39 cellular contexts compared by ENCODE assay signal in the genomic region with DNA sequence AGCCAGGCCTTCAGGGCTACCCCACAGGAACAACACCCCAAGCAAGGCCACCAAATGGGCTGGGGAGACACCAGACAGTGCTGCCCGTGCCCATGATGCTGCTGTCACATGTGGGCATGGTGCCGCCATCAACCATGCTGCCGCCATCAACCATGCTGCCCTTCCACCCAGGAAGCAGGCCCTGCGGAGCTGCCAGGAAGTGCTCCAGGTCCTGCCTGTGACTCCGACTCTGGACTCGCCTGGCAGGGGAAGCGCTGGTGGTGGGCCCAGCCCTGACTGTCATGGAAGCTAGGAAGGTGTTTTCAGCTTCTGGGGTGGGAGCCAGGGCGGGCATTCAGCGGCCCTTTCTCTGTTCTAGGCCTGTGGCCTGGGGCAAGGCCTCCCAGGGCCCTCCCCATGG. TPM values are rescaled to one million over a fixed set of nuclear protein-coding genes. Genes with fewer than 3 reads are reported as not detected.
"Had no signal": no experiment of that assay in that cellular context is flagged by ENCODE, and none has a peak within 500 bp of the region (broad histone marks: within the 10 kb centered on the region; RNA-seq: fewer than 3 reads in every experiment).

No MANE protein-coding gene starts in this region.

- H3K4me3 Mint-ChIP-seq: activated CD4-positive, alpha-beta memory T cell treated with anti-CD3 and anti-CD28 coated beads, Interleukin-2, amount 10 ng/mL, durations not matched to agents 7 days and 5 days; activated CD4-positive, alpha-beta T cell treated with anti-CD3 and anti-CD28 coated beads for 36 hours; activated CD4-positive, alpha-beta T cell treated with anti-CD3 and anti-CD28 coated beads, Interleukin-2, amount 10 ng/mL, durations not matched to agents 7 days and 5 days; activated CD8-positive, alpha-beta memory T cell treated with anti-CD3 and anti-CD28 coated beads, Interleukin-2, amount 10 ng/mL, durations not matched to agents 7 days and 5 days; activated CD8-positive, alpha-beta T cell treated with anti-CD3 and anti-CD28 coated beads, Interleukin-2, amount 10 ng/mL, durations not matched to agents 7 days and 5 days; activated naive CD4-positive, alpha-beta T cell treated with anti-CD3 and anti-CD28 coated beads, Interleukin-2, amount 10 ng/mL, durations not matched to agents 7 days and 5 days; activated naive CD4-positive, alpha-beta T cell treated with anti-CD3 and anti-CD28 coated beads, Interleukin-2, amount 50 U/mL, for 24 hours; activated naive CD8-positive, alpha-beta T cell; activated naive CD8-positive, alpha-beta T cell treated with anti-CD3 and anti-CD28 coated beads, Interleukin-2, amount 10 ng/mL, durations not matched to agents 7 days and 5 days; activated naive CD8-positive, alpha-beta T cell treated with anti-CD3 and anti-CD28 coated beads, Interleukin-2, amount 50 U/mL, for 24 hours; activated T-cell treated with anti-CD3 and anti-CD28 coated beads, Interleukin-2, amount 50 U/mL, for 24 hours; brain; central memory CD8-positive, alpha-beta T cell; T-helper 1 cell treated with Interleukin-12 subunit alpha and Interleukin-12 subunit beta and Interleukin-4 antibody, amounts not matched to agents 30 μg/mL and 1 μg/mL, for 36 hours; T-helper 2 cell treated with Interferon-gamma antibody and Interleukin-4, amounts not matched to agents 5 μg/mL and 100 μg/mL, for 36 hours had no signal

- DNase-seq: activated CD4-positive, alpha-beta memory T cell treated with anti-CD3 and anti-CD28 coated beads, Interleukin-2, amount 10 ng/mL, durations not matched to agents 7 days and 5 days; activated CD4-positive, alpha-beta T cell treated with anti-CD3 and anti-CD28 coated beads for 1 hour; activated CD4-positive, alpha-beta T cell treated with anti-CD3 and anti-CD28 coated beads for 36 hours; activated CD4-positive, alpha-beta T cell treated with anti-CD3 and anti-CD28 coated beads for 48 hours; activated CD4-positive, alpha-beta T cell treated with anti-CD3 and anti-CD28 coated beads, Interleukin-2, amount 10 ng/mL, durations not matched to agents 7 days and 5 days; activated CD4-positive, alpha-beta T cell treated with anti-CD3 and anti-CD28 coated beads, Interleukin-2, amount 50 U/mL, for 48 hours; activated CD4-positive, CD25-positive, alpha-beta regulatory T cell; activated CD8-positive, alpha-beta memory T cell treated with anti-CD3 and anti-CD28 coated beads for 24 hours; activated CD8-positive, alpha-beta memory T cell treated with anti-CD3 and anti-CD28 coated beads, Interleukin-2, amount 10 ng/mL, durations not matched to agents 7 days and 5 days; activated CD8-positive, alpha-beta memory T cell treated with anti-CD3 and anti-CD28 coated beads, Interleukin-2, amount 50 U/mL, for 48 hours; activated CD8-positive, alpha-beta T cell treated with anti-CD3 and anti-CD28 coated beads, Interleukin-2, amount 10 ng/mL, durations not matched to agents 7 days and 5 days; activated effector memory CD4-positive, alpha-beta T cell treated with Interleukin-2 at 50 U/mL for 16 hours; activated gamma-delta T cell; activated naive CD4-positive, alpha-beta T cell treated with anti-CD3 and anti-CD28 coated beads, Interleukin-2, amount 10 ng/mL, durations not matched to agents 7 days and 5 days; activated naive CD4-positive, alpha-beta T cell treated with Interleukin-2 at 50 U/mL for 16 hours; activated naive CD8-positive, alpha-beta T cell treated with anti-CD3 and anti-CD28 coated beads, Interleukin-2, amount 10 ng/mL, durations not matched to agents 7 days and 5 days; activated naive CD8-positive, alpha-beta T cell treated with anti-CD3 and anti-CD28 coated beads, Interleukin-2, amount 50 U/mL, for 24 hours; activated T-cell treated with anti-CD3 and anti-CD28 coated beads, Interleukin-2, amount 50 U/mL, for 24 hours; activated T-cell treated with anti-CD3 and anti-CD28 coated beads, Interleukin-2, amount 50 U/mL, for 48 hours; amygdala; anterior cingulate cortex; caudate nucleus; cerebellar nuclear complex; T-helper 1 cell; T-helper 2 cell; T-helper 9 cell had no signal

- H3K36me3 ChIP-seq: ascending aorta, cardiac muscle cell had no signal

- H3K4me3 ChIP-seq: ascending aorta, cardiac muscle cell had no signal

- H3K27ac ChIP-seq: ascending aorta, cardiac muscle cell, VCaP had no signal

- H3K9me3 ChIP-seq: ascending aorta had no signal

- H3K4me1 ChIP-seq: ascending aorta had no signal

- H3K4me1 Mint-ChIP-seq: activated naive CD4-positive, alpha-beta T cell treated with anti-CD3 and anti-CD28 coated beads, Interleukin-2, amount 50 U/mL, for 24 hours; brain; central memory CD8-positive, alpha-beta T cell had no signal

- ATAC-seq: activated CD4-positive, alpha-beta T cell treated with anti-CD3 and anti-CD28 coated beads for 36 hours; activated CD4-positive, CD25-positive, alpha-beta regulatory T cell treated with anti-CD3 and anti-CD28 coated beads, Interleukin-2, amount 50 U/mL, for 24 hours; activated CD8-positive, alpha-beta memory T cell treated with anti-CD3 and anti-CD28 coated beads, Interleukin-2, amount 10 ng/mL, durations not matched to agents 7 days and 5 days; activated CD8-positive, alpha-beta T cell treated with anti-CD3 and anti-CD28 coated beads, Interleukin-2, amount 10 ng/mL, durations not matched to agents 7 days and 5 days had no signal

- H3K9me3 Mint-ChIP-seq: activated CD4-positive, alpha-beta memory T cell treated with anti-CD3 and anti-CD28 coated beads, Interleukin-2, amount 10 ng/mL, durations not matched to agents 7 days and 5 days; activated CD4-positive, alpha-beta T cell treated with anti-CD3 and anti-CD28 coated beads, Interleukin-2, amount 10 ng/mL, durations not matched to agents 7 days and 5 days; activated naive CD4-positive, alpha-beta T cell treated with anti-CD3 and anti-CD28 coated beads, Interleukin-2, amount 10 ng/mL, durations not matched to agents 7 days and 5 days; activated naive CD4-positive, alpha-beta T cell treated with anti-CD3 and anti-CD28 coated beads, Interleukin-2, amount 50 U/mL, for 24 hours; activated naive CD8-positive, alpha-beta T cell treated with anti-CD3 and anti-CD28 coated beads, Interleukin-2, amount 10 ng/mL, durations not matched to agents 7 days and 5 days; activated naive CD8-positive, alpha-beta T cell treated with anti-CD3 and anti-CD28 coated beads, Interleukin-2, amount 50 U/mL, for 24 hours; activated T-cell treated with anti-CD3 and anti-CD28 coated beads, Interleukin-2, amount 50 U/mL, for 24 hours; activated T-helper 2 cell treated with anti-CD3 and anti-CD28 coated beads, Interferon-gamma antibody, Interleukin-2, Interleukin-4, amounts not matched to agents 10 μg/mL and 5 μg/mL and 100 μg/mL, durations not matched to agents 14 hours and 24 hours and 36 hours; brain; central memory CD8-positive, alpha-beta T cell; T-helper 1 cell treated with Interleukin-12 subunit alpha and Interleukin-12 subunit beta and Interleukin-4 antibody, amounts not matched to agents 30 μg/mL and 1 μg/mL, for 36 hours; T-helper 2 cell treated with Interferon-gamma antibody and Interleukin-4, amounts not matched to agents 5 μg/mL and 100 μg/mL, for 36 hours had no signal

- FAIRE-seq: TTC549 had no signal

- H3K27ac Mint-ChIP-seq: activated CD4-positive, alpha-beta memory T cell treated with anti-CD3 and anti-CD28 coated beads, Interleukin-2, amount 10 ng/mL, durations not matched to agents 7 days and 5 days; activated CD4-positive, alpha-beta T cell treated with anti-CD3 and anti-CD28 coated beads for 36 hours; activated CD8-positive, alpha-beta memory T cell treated with anti-CD3 and anti-CD28 coated beads, Interleukin-2, amount 10 ng/mL, durations not matched to agents 7 days and 5 days; activated CD8-positive, alpha-beta T cell treated with anti-CD3 and anti-CD28 coated beads, Interleukin-2, amount 10 ng/mL, durations not matched to agents 7 days and 5 days; activated naive CD4-positive, alpha-beta T cell treated with anti-CD3 and anti-CD28 coated beads, Interleukin-2, amount 10 ng/mL, durations not matched to agents 7 days and 5 days; activated naive CD4-positive, alpha-beta T cell treated with anti-CD3 and anti-CD28 coated beads, Interleukin-2, amount 50 U/mL, for 24 hours; activated naive CD8-positive, alpha-beta T cell; activated naive CD8-positive, alpha-beta T cell treated with anti-CD3 and anti-CD28 coated beads, Interleukin-2, amount 50 U/mL, for 24 hours; activated T-cell treated with anti-CD3 and anti-CD28 coated beads, Interleukin-2, amount 50 U/mL, for 24 hours; activated T-helper 2 cell treated with anti-CD3 and anti-CD28 coated beads, Interferon-gamma antibody, Interleukin-2, Interleukin-4, amounts not matched to agents 10 μg/mL and 5 μg/mL and 100 μg/mL, durations not matched to agents 14 hours and 24 hours and 36 hours; brain; T-helper 1 cell treated with Interleukin-12 subunit alpha and Interleukin-12 subunit beta and Interleukin-4 antibody, amounts not matched to agents 30 μg/mL and 1 μg/mL, for 36 hours; T-helper 2 cell treated with Interferon-gamma antibody and Interleukin-4, amounts not matched to agents 5 μg/mL and 100 μg/mL, for 36 hours had no signal

- H3K36me3 Mint-ChIP-seq: activated CD8-positive, alpha-beta memory T cell treated with anti-CD3 and anti-CD28 coated beads, Interleukin-2, amount 10 ng/mL, durations not matched to agents 7 days and 5 days; activated naive CD4-positive, alpha-beta T cell treated with anti-CD3 and anti-CD28 coated beads, Interleukin-2, amount 10 ng/mL, durations not matched to agents 7 days and 5 days; activated naive CD4-positive, alpha-beta T cell treated with anti-CD3 and anti-CD28 coated beads, Interleukin-2, amount 50 U/mL, for 24 hours; activated naive CD8-positive, alpha-beta T cell; activated naive CD8-positive, alpha-beta T cell treated with anti-CD3 and anti-CD28 coated beads, Interleukin-2, amount 10 ng/mL, durations not matched to agents 7 days and 5 days; brain had no signal

- H3K27me3 ChIP-seq: ascending aorta, cardiac muscle cell had no signal

RNA-seq across cellular contexts. Expression of gene AK8, which starts 8.8 kb away (rescaled TPM):
- total RNA-seq: activated CD4-positive, alpha-beta memory T cell treated with anti-CD3 and anti-CD28 coated beads, Interleukin-2, amount 10 ng/mL, durations not matched to agents 7 days and 5 days; activated CD4-positive, alpha-beta T cell treated with anti-CD3 and anti-CD28 coated beads, Interleukin-2, amount 10 ng/mL, durations not matched to agents 7 days and 5 days; activated T-helper 2 cell treated with anti-CD3 and anti-CD28 coated beads, Interferon-gamma antibody, Interleukin-2, Interleukin-4, amounts not matched to agents 10 μg/mL and 5 μg/mL and 100 μg/mL, durations not matched to agents 14 hours and 24 hours and 36 hours; ascending aorta; bronchial epithelial cell had no signal
